In genomic region chr21:7753380-7753877, GRCh38 we compare ENCODE assay signal across 8 cellular contexts.
A peak's percentile ranks its signal among the peaks of the same experiment; 100 is the strongest.
DNase-seq lines count a peak whose midpoint lies in the region; ATAC-seq lines count a peak whose summit lies in the region.
"Not testable (repeated sequence)": the region's sequence is repeated elsewhere in the genome, so short reads cannot be mapped to it uniquely, and the experiment has no call there.

No MANE protein-coding gene starts in this region.

- H3K27ac Mint-ChIP-seq in central memory CD8-positive, alpha-beta T cell (ENCODE audit: low read depth), result not testable (repeated sequence)

- peak; percentile 26 to 54 for DNase-seq in activated CD4-positive, alpha-beta T cell treated with anti-CD3 and anti-CD28 coated beads, Interleukin-2, amount 50 U/mL, for 48 hours
- DNase-seq in central memory CD8-positive, alpha-beta T cell (ENCODE audit: low spot score in 2 of 2), result not testable (repeated sequence)
- peak; percentile 0 to 16 for DNase-seq in stimulated activated CD4-positive, alpha-beta T cell treated with anti-CD3 and anti-CD28 coated beads, Interleukin-4, amount 100 ng/mL, for 48 hours (ENCODE audit: low read depth in 2 of 2)

- not testable (repeated sequence) for H3K36me3 Mint-ChIP-seq in central memory CD8-positive, alpha-beta T cell (ENCODE audit: insufficient read depth)

- ATAC-seq in GM18499 (IDR thresholded peaks at IDR 0.05; ENCODE audit: insufficient read depth, unreplicated experiment) (peak; percentile 91), GM19372 (IDR thresholded peaks at IDR 0.05; ENCODE audit: low read depth, unreplicated experiment) (peak; percentile 91), GM21723 (IDR thresholded peaks at IDR 0.05; ENCODE audit: unreplicated experiment) (peak; percentile 96), HG02970 (IDR thresholded peaks at IDR 0.05; ENCODE audit: low FRiP score, unreplicated experiment) (peak; percentile 60), HG03442 (IDR thresholded peaks at IDR 0.05; ENCODE audit: unreplicated experiment) (peak; percentile 88)
- peak; percentile 64 for ATAC-seq in central memory CD8-positive, alpha-beta T cell (replicated peaks; ENCODE audit: extremely low read depth, poor library complexity, severe bottlenecking)

- not testable (repeated sequence) for H3K4me3 Mint-ChIP-seq in central memory CD8-positive, alpha-beta T cell

- H3K4me1 Mint-ChIP-seq in central memory CD8-positive, alpha-beta T cell, result not testable (repeated sequence)

- not testable (repeated sequence) for H3K27me3 Mint-ChIP-seq in central memory CD8-positive, alpha-beta T cell

- not testable (repeated sequence) for H3K9me3 Mint-ChIP-seq in central memory CD8-positive, alpha-beta T cell
